In the genomic region with DNA sequence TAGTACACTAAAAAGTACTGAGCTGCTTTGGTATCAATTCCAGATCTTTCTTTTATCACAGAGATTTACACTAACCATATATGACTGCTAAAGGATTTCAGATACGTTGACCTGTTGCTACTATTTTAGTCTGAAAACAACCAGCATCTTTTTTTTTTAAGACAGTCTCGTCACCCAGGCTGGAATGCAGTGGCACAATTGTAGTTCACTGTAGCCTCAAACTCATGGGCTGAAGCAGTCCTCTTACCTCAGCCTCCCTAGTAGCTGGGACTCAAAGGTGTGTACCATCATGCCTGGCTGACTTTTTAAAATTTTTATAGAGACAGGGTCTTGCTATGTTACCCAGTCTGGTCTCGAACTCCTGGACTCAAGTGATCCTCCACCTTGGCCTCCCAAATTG, we compare ENCODE assay signal across 22 cellular contexts. TPM values are rescaled to one million over a fixed set of nuclear protein-coding genes. Genes with fewer than 3 reads are reported as not detected.
DNase-seq lines count a peak whose midpoint lies in the region; ATAC-seq and TF ChIP-seq lines count a peak whose summit lies in the region.
"Had no signal": no experiment of that assay in that cellular context is flagged by ENCODE, and none has a peak within 500 bp of the region (broad histone marks: within the 10 kb centered on the region; RNA-seq: fewer than 3 reads in every experiment).

No MANE protein-coding gene starts in this region.

- H3K9me3 Mint-ChIP-seq in CD4-positive, alpha-beta T cell: no peaks in the 10 kb centered on the region
- H3K9me3 Mint-ChIP-seq in HFFc6: 0 out of 2 replicates have a peak, but pooled peaks cover 5% of the 10 kb centered on the region
- H3K9me3 Mint-ChIP-seq in endodermal cell: no peaks in the 10 kb centered on the region
- H3K9me3 Mint-ChIP-seq: neural crest cell had no signal

- POLR2A ChIA-PET in CD4-positive, alpha-beta T cell (lab: Charles Lee): interaction anchor here (1.4 to 1.6 kb wide), 2 partner anchors 57 to 230 kb away, joined by 3 to 4 read pairs; a partner anchor contains a TSS

- peak overlapping the region; percentile 45 for H3K27ac Mint-ChIP-seq in CD4-positive, alpha-beta T cell
- H3K27ac Mint-ChIP-seq in HFFc6: peak overlapping the region; percentile 56
- H3K27ac Mint-ChIP-seq in endodermal cell: peak overlapping the region; percentile 19

- TF ChIP-seq CTCF in CD4-positive, alpha-beta T cell (IDR thresholded peaks at IDR 0.05): no peak
- TF ChIP-seq CTCF in HFFc6 (IDR thresholded peaks at IDR 0.05): no peak
- TF ChIP-seq CTCF in endodermal cell (conservative IDR thresholded peaks at IDR 0.05): no peak
- TF ChIP-seq CTCF in neutrophil (IDR thresholded peaks at IDR 0.05): no peak

- peaks cover 5% of the 10 kb centered on the region for H3K4me1 Mint-ChIP-seq in CD4-positive, alpha-beta T cell (ENCODE audit: low read depth)
- peaks cover 30% of the 10 kb centered on the region for H3K4me1 Mint-ChIP-seq in HFFc6 (ENCODE audit: low read depth)
- no peaks in the 10 kb centered on the region for H3K4me1 Mint-ChIP-seq in endodermal cell
- H3K4me1 Mint-ChIP-seq: neural crest cell had no signal

- H3K9me3 ChIP-seq in CD4-positive, alpha-beta T cell (ENCODE audit: control insufficient read depth, low read length): no peaks in the 10 kb centered on the region
- H3K9me3 ChIP-seq in endodermal cell (ENCODE audit: control insufficient read depth, low read length) (no peaks in the 10 kb centered on the region), neutrophil (peaks cover 4% of the 10 kb centered on the region)
- H3K9me3 ChIP-seq: prostate gland had no signal

- H3K4me1 ChIP-seq in endodermal cell (ENCODE audit: control insufficient read depth, insufficient read depth, low read length) (no peaks in the 10 kb centered on the region), neutrophil (ENCODE audit: control insufficient read depth in 1 of 2, insufficient read depth in 1 of 2, low read depth in 1 of 2, low read length in 1 of 2) (peaks cover 0 to 5% of the 10 kb centered on the region in 2 experiments)
- H3K4me1 ChIP-seq: prostate gland had no signal

- H3K36me3 Mint-ChIP-seq in CD4-positive, alpha-beta T cell (ENCODE audit: low read depth): peaks cover 45% of the 10 kb centered on the region
- H3K36me3 Mint-ChIP-seq in HFFc6 (ENCODE audit: low read depth) (peaks cover 40% of the 10 kb centered on the region), endodermal cell (ENCODE audit: low read depth) (peaks cover 44% of the 10 kb centered on the region)

- intact Hi-C loops in CD4-positive, alpha-beta T cell (cut with DNase I, micrococcal nuclease): no loop called here

- no peak overlapping the region for H3K4me3 ChIP-seq in endodermal cell (ENCODE audit: low read length)
- no peak overlapping the region for H3K4me3 ChIP-seq in neutrophil (ENCODE audit: low read depth in 1 of 2, low read length in 1 of 2)
- H3K4me3 ChIP-seq: prostate gland had no signal

- H3K9ac ChIP-seq in endodermal cell (ENCODE audit: extremely low read depth, low read length, poor library complexity, severe bottlenecking): no peak overlapping the region

- 86 to 92% methylated on average over 3 of the region's 3 CpGs for WGBS in endodermal cell (ENCODE audit: insufficient coverage in 1 of 2, insufficient read length in 1 of 2), 2 experiments

- H3K4me3 Mint-ChIP-seq in CD4-positive, alpha-beta T cell: no peak overlapping the region
- H3K4me3 Mint-ChIP-seq in HFFc6: no peak overlapping the region
- H3K4me3 Mint-ChIP-seq in endodermal cell: no peak overlapping the region
- H3K4me3 Mint-ChIP-seq: neural crest cell had no signal

- no peak overlapping the region for H3K27ac ChIP-seq in CD4-positive, alpha-beta T cell (ENCODE audit: low read depth, low read length)
- H3K27ac ChIP-seq in endodermal cell (ENCODE audit: low read depth, low read length): peak overlapping the region; percentile 53
- H3K27ac ChIP-seq in neutrophil: peak overlapping the region; percentile 40
- no peak overlapping the region for H3K27ac ChIP-seq in caudate nucleus (ENCODE audit: low read depth, low read length)
- H3K27ac ChIP-seq: brain microvascular endothelial cell, prostate gland had no signal

- DNase-seq in CD4-positive, alpha-beta T cell: no peak
- no peak for DNase-seq in HFFc6
- DNase-seq in endodermal cell: no peak
- no peak for DNase-seq in HT-29 (ENCODE audit: low spot score)
- no peak for DNase-seq in RKO (ENCODE audit: low spot score)
- DNase-seq in caudate nucleus (lab: John Stamatoyannopoulos, UW): no peak
- DNase-seq: activated CD4-positive, alpha-beta T cell treated with anti-CD3 and anti-CD28 coated beads, Interleukin-2, amount 50 U/mL, for 4 hours; activated CD8-positive, alpha-beta memory T cell treated with anti-CD3 and anti-CD28 coated beads, Interleukin-2, amount 50 U/mL, for 4 hours; activated effector memory CD4-positive, alpha-beta T cell treated with anti-CD3 and anti-CD28 coated beads, Interleukin-2, amount 50 U/mL, for 16 hours; brain microvascular endothelial cell; cortex of kidney; head of caudate nucleus; left cardiac atrium; NCI-H1105 treated with DMSO at 0.1 percent for 48 hours; NCI-H345; NCI-H774; SHP77 treated with DMSO at 0.1 percent for 48 hours; T-helper 1 cell had no signal

- peaks cover 47% of the 10 kb centered on the region for H3K36me3 ChIP-seq in endodermal cell (ENCODE audit: control insufficient read depth, insufficient read depth, low read length)
- peaks cover 48% of the 10 kb centered on the region for H3K36me3 ChIP-seq in neutrophil

- no peaks in the 10 kb centered on the region for H3K27me3 ChIP-seq in CD4-positive, alpha-beta T cell (ENCODE audit: control insufficient read depth, insufficient read depth, low read length)
- no peaks in the 10 kb centered on the region for H3K27me3 ChIP-seq in endodermal cell (ENCODE audit: control insufficient read depth, insufficient read depth, low read length, poor library complexity, severe bottlenecking)
- H3K27me3 ChIP-seq in neutrophil: no peaks in the 10 kb centered on the region
- H3K27me3 ChIP-seq: brain microvascular endothelial cell had no signal

- no peaks in the 10 kb centered on the region for H3K27me3 Mint-ChIP-seq in CD4-positive, alpha-beta T cell
- peaks cover 14% of the 10 kb centered on the region for H3K27me3 Mint-ChIP-seq in HFFc6 (ENCODE audit: insufficient read depth)
- no peaks in the 10 kb centered on the region for H3K27me3 Mint-ChIP-seq in endodermal cell (ENCODE audit: insufficient read depth)

- no peak for ATAC-seq in CD4-positive, alpha-beta T cell (ENCODE audit: poor library complexity)
- no peak for ATAC-seq in HG02973 (IDR thresholded peaks at IDR 0.05; ENCODE audit: unreplicated experiment)

- CTCF ChIA-PET in CD4-positive, alpha-beta T cell (lab: Charles Lee): no interaction called here

RNA-seq across cellular contexts. Expression of a gene that starts 24.2 kb away (rescaled TPM):
- total RNA-seq in CD4-positive, alpha-beta T cell: 10 to 100 TPM; 16.4 to 17.5 TPM
- 10 to 100 TPM; 21.1 to 27.4 (median 25.2) TPM for total RNA-seq in HFFc6 (2021; fragmentation: NEBNext Ultra II Directional; extraction: Animal tissue kit (Norgen Biotek cat#: 25700))
- total RNA-seq in endodermal cell: 10 to 100 TPM; 24.3 to 26.5 TPM
- 19.3 TPM for polyA plus RNA-seq in endodermal cell (2013, experiment 1 of 2)
- polyA plus RNA-seq in endodermal cell (2013, experiment 2 of 2): 15.4 TPM
- total RNA-seq in HT-29 (2014; rRNA removed; shearing (Covaris generic)): 23.6 and 28.4 TPM in 2 replicates

RNA-seq across cellular contexts. Expression of a gene that starts 59.8 kb away (rescaled TPM):
- 1 to 10 TPM; 1.7 to 1.8 TPM for total RNA-seq in CD4-positive, alpha-beta T cell
- total RNA-seq in HFFc6 (2021; fragmentation: NEBNext Ultra II Directional; extraction: Animal tissue kit (Norgen Biotek cat#: 25700)): under 1 TPM; 0.13 to 0.51 (median 0.45) TPM
- total RNA-seq in endodermal cell: 1 to 10 TPM in 1 of 2 donors, under 1 TPM in 1; 0.79 to 1.3 TPM
- polyA plus RNA-seq in endodermal cell (2013, experiment 1 of 2): 0.57 TPM
- 1.1 TPM for polyA plus RNA-seq in endodermal cell (2013, experiment 2 of 2)
- 0.76 TPM in 1 of 2 replicates, not detected in the other for total RNA-seq in HT-29 (2014; rRNA removed; shearing (Covaris generic))

Comparison
In these comparisons a context has a peak if more than half of its experiments do, and no peak if none do; other contexts are left out.
1. H3K27ac ChIP-seq: peak in endodermal cell (single experiment) and neutrophil (single experiment); none in CD4-positive, alpha-beta T cell (single experiment) and caudate nucleus (single experiment).
2. Peak in every context shown above with its lines, with median percentiles within 50 percentile points of each other: H3K27ac Mint-ChIP-seq.